8 cellular contexts compared by ENCODE assay signal in genomic region chr6:39865011-39865888, GRCh38.
DNase-seq lines count a peak whose midpoint lies in the region; TF ChIP-seq lines count a peak whose summit lies in the region.

No MANE protein-coding gene starts in this region.

- no peaks in the 10 kb centered on the region for H3K4me1 Mint-ChIP-seq in activated T-cell treated with anti-CD3 and anti-CD28 coated beads, Interleukin-2, amount 50 U/mL, for 24 hours (ENCODE audit: low read depth)

- no peaks in the 10 kb centered on the region for H4K20me1 ChIP-seq in osteoblast (ENCODE audit: insufficient read depth, low read length)

- WGBS in transverse colon (ENCODE audit: low coverage in 1 of 2), 2 donors, result 40 to 49% methylated on average over 9 to 15 of the region's 15 CpGs

- peak; percentile 33 for DNase-seq in NCI-H748 treated with DMSO at 0.1 percent for 48 hours (lab: John Stamatoyannopoulos, UW)
- peak; percentile 61 for DNase-seq in activated T-cell treated with anti-CD3 and anti-CD28 coated beads, Interleukin-2, amount 50 U/mL, for 24 hours
- peak; percentile 69 for DNase-seq in fibroblast of villous mesenchyme (ENCODE audit: low read depth)
- DNase-seq in osteoblast (ENCODE audit: insufficient read length, low spot score, missing footprints), result peak; percentile 94
- DNase-seq in transverse colon, result peak; percentile 82
- DNase-seq in NCI-H526 treated with DMSO at 0.1 percent for 48 hours (lab: John Stamatoyannopoulos, UW), result no peak

- no peak overlapping the region for H3K27ac ChIP-seq in 22Rv1
- H3K27ac ChIP-seq in osteoblast (ENCODE audit: low read depth, low read length), result no peak overlapping the region
- H3K27ac ChIP-seq in transverse colon, result no peak overlapping the region

- H3K9me3 ChIP-seq in osteoblast (ENCODE audit: low read depth, low read length) (no peaks in the 10 kb centered on the region), transverse colon (no peaks in the 10 kb centered on the region)

- no peaks in the 10 kb centered on the region for H3K4me1 ChIP-seq in osteoblast (ENCODE audit: insufficient read depth, low read length)
- no peaks in the 10 kb centered on the region for H3K4me1 ChIP-seq in transverse colon

- H3K9me3 Mint-ChIP-seq in activated T-cell treated with anti-CD3 and anti-CD28 coated beads, Interleukin-2, amount 50 U/mL, for 24 hours, result no peaks in the 10 kb centered on the region

- H3K36me3 ChIP-seq in osteoblast (ENCODE audit: insufficient read depth, low read length), result peaks cover 42% of the 10 kb centered on the region
- no peaks in the 10 kb centered on the region for H3K36me3 ChIP-seq in transverse colon

- H3K27me3 ChIP-seq in osteoblast (ENCODE audit: insufficient read depth, low read length), result no peaks in the 10 kb centered on the region
- H3K27me3 ChIP-seq in transverse colon, result no peaks in the 10 kb centered on the region

- TF ChIP-seq CTCF in 22Rv1 (IDR thresholded peaks at IDR 0.05) (peak; percentile 89), GM12872 (IDR thresholded peaks at IDR 0.05; ENCODE audit: insufficient read depth, low read depth, low read length) (peak; percentile 94), fibroblast of villous mesenchyme (IDR thresholded peaks at IDR 0.05; ENCODE audit: insufficient read depth, low read depth, low read length) (peak; percentile 86), osteoblast (IDR thresholded peaks at IDR 0.05; ENCODE audit: extremely low read depth, low read depth, low read length) (peak; percentile 86), transverse colon (IDR thresholded peaks at IDR 0.05) (peak; percentile 67 to 85 (median 78))

- intact Hi-C loops in transverse colon (cut with DNase I; ENCODE audit: low total_unique reads), result no loop called here

- no peak overlapping the region for H3K4me2 ChIP-seq in osteoblast (ENCODE audit: insufficient read depth, low read length)

- no peak for TF ChIP-seq EP300 in transverse colon (IDR thresholded peaks at IDR 0.05; ENCODE audit: low read depth)

- peak overlapping the region; percentile 64 for H2AFZ ChIP-seq in osteoblast (ENCODE audit: low read length)

- peaks cover 10% of the 10 kb centered on the region for H3K27me3 Mint-ChIP-seq in activated T-cell treated with anti-CD3 and anti-CD28 coated beads, Interleukin-2, amount 50 U/mL, for 24 hours

- no peak for TF ChIP-seq POLR2A in transverse colon (IDR thresholded peaks at IDR 0.05)

- no peak overlapping the region for H3K27ac Mint-ChIP-seq in activated T-cell treated with anti-CD3 and anti-CD28 coated beads, Interleukin-2, amount 50 U/mL, for 24 hours

- no peaks in the 10 kb centered on the region for H3K79me2 ChIP-seq in osteoblast (ENCODE audit: insufficient read depth, low read length)

- H3K4me3 ChIP-seq in fibroblast of villous mesenchyme (ENCODE audit: low read depth, low read length), result no peak overlapping the region
- H3K4me3 ChIP-seq in osteoblast (ENCODE audit: insufficient read depth, low read length), result no peak overlapping the region
- H3K4me3 ChIP-seq in transverse colon, result no peak overlapping the region

- no peak overlapping the region for H3K4me3 Mint-ChIP-seq in activated T-cell treated with anti-CD3 and anti-CD28 coated beads, Interleukin-2, amount 50 U/mL, for 24 hours

- no peaks in the 10 kb centered on the region for H3K36me3 Mint-ChIP-seq in activated T-cell treated with anti-CD3 and anti-CD28 coated beads, Interleukin-2, amount 50 U/mL, for 24 hours (ENCODE audit: low read depth)

- in situ Hi-C loops in transverse colon (cut with MboI; ENCODE audit: low pct_ligation_motif_present in 1 of 4, low pct_unique_long_range_greater_than_20kb in 1 of 4, low sequenced_read_pairs in 3 of 4), result loop anchor here in 2 of 4 donors (25.0 kb wide), 1 partner anchor 447 kb away; no protein-coding TSS in a partner anchor
